Comparison of ENCODE assay signal across 17 cellular contexts in the genomic region with DNA sequence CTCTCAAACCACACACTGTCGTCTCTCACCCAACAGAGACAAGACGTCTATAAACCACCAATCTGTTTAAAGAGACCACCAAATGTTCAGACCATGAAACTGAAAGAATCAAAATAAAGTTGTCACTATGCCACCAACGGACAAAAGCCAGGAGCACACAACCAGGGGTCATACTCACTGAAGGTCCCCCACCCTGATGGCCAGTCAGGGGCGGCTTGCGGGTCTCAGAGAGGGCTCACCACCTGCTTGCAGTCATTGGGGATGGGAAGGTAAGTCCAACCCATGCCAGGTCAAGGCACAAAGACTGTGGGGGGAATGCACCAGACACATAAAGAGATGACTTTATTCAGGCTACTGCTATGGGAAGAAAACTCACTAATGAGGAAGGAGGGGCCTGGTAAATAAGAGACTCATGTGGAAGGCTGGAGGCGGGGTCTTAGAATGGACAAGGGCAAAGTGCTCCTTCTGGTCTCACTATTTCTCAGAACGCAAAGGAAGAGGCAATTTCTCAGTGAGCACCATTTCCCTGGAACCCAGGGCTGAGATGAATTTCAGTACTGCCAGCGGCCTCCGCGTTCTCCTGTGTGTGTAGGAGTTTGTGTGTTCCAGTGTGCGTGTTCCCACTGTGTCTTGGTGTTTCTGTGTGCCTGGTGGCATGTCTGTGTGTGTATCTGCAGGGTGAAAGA. TPM values are rescaled to one million over a fixed set of nuclear protein-coding genes. Genes with fewer than 3 reads are reported as not detected.
A peak's percentile ranks its signal among the peaks of the same experiment; 100 is the strongest.
DNase-seq lines count a peak whose midpoint lies in the region; ATAC-seq, FAIRE-seq and TF ChIP-seq lines count a peak whose summit lies in the region.
"Had no signal": no experiment of that assay in that cellular context is flagged by ENCODE, and none has a peak within 500 bp of the region (broad histone marks: within the 10 kb centered on the region; RNA-seq: fewer than 3 reads in every experiment).

No MANE protein-coding gene starts in this region.

- H3K4me3 ChIP-seq in HepG2 (replicated peaks in 1 of 3; ENCODE audit: insufficient read depth in 1 of 3, low read depth in 2 of 3, low read length in 3 of 3) (0 out of 6 replicates have a peak overlapping the region, but pooled peaks of 1 of the 3 experiments have one; percentile 3), right lobe of liver (no peak overlapping the region), dorsolateral prefrontal cortex (no peak overlapping the region)
- H3K4me3 ChIP-seq: GM12878, GM23338 had no signal

- no peak for TF ChIP-seq EP300 in HepG2 (IDR thresholded peaks at IDR 0.05; ENCODE audit: low read depth in 2 of 2, low read length in 2 of 2)
- TF ChIP-seq EP300 in HepG2 (CRISPR knock-in tag; IDR thresholded peaks at IDR 0.05; ENCODE audit: borderline replicate concordance): no peak

- no peaks in the 10 kb centered on the region for H4K20me1 ChIP-seq in HepG2 (ENCODE audit: insufficient read depth, low read length)

- intact Hi-C loops in HepG2 (cut with micrococcal nuclease; ENCODE audit: unreplicated experiment) (loop anchor here (10.0 kb wide), 1 partner anchor 75 kb away; the partner anchor contains the start of gene KLHL22), right lobe of liver (cut with DNase I) (loop anchor here in 1 of 2 donors (5.0 kb wide), 1 partner anchor 37 kb away; no protein-coding TSS in a partner anchor), dorsolateral prefrontal cortex (cut with DNase I) (loop anchor here (5.0 to 10.0 kb wide), 3 partner anchors 135 to 277 kb away; no protein-coding TSS in a partner anchor), sciatic nerve (cut with DNase I) (loop anchor here (5.0 to 10.0 kb wide), 3 partner anchors 37 to 155 kb away; partner anchors contain the start of gene KLHL22)

- H3K36me3 ChIP-seq in HepG2 (replicated peaks in 1 of 2; ENCODE audit: control insufficient read depth in 1 of 2, insufficient read depth in 2 of 2, low read length in 2 of 2) (no peaks in the 10 kb centered on the region), right lobe of liver (no peaks in the 10 kb centered on the region)

- TF ChIP-seq CTCF in HepG2 (CRISPR knock-in tag; IDR thresholded peaks at IDR 0.05): no peak
- no peak for TF ChIP-seq CTCF in right lobe of liver (IDR thresholded peaks at IDR 0.05)
- no peak for TF ChIP-seq CTCF in dorsolateral prefrontal cortex (IDR thresholded peaks at IDR 0.05 in 54 of 56, conservative IDR thresholded peaks at IDR 0.05 in 2 of 56; ENCODE audit: low read depth in 1 of 56, partially characterized antibody in 56 of 56)

- ATAC-seq in HepG2 (no peak), right lobe of liver (no peak), sciatic nerve (no peak)

- H3K4me2 ChIP-seq in HepG2 (ENCODE audit: low read depth, low read length): peak overlapping the region; percentile 52; the same call in 1 of the 2 replicates
- H3K4me2 ChIP-seq: GM23338 had no signal

- H3K27me3 ChIP-seq in HepG2 (ENCODE audit: control insufficient read depth in 1 of 2, insufficient read depth in 2 of 2, low read length in 2 of 2): no peaks in the 10 kb centered on the region; a peak in 2 of 5 replicates
- H3K27me3 ChIP-seq in right lobe of liver: no peaks in the 10 kb centered on the region
- no peaks in the 10 kb centered on the region for H3K27me3 ChIP-seq in dorsolateral prefrontal cortex

- CTCF ChIA-PET in HepG2 (lab: Yijun Ruan, JAX; ENCODE audit: low intra/inter-chr PET ratio, low total read pairs): interaction anchor here (1.6 kb wide), 1 partner anchor 36 kb away, joined by 5 read pairs; no protein-coding TSS in a partner anchor

- no peak overlapping the region for H2AFZ ChIP-seq in HepG2 (ENCODE audit: low read length)
- H2AFZ ChIP-seq: GM23338 had no signal

- H3K9me3 ChIP-seq in HepG2 (ENCODE audit: low read length) (no peaks in the 10 kb centered on the region), right lobe of liver (no peaks in the 10 kb centered on the region)

- BruUV-seq in HepG2 (replicated peaks; lab: Mats Ljungman, UMichigan): no TSS peak

- H3K9ac ChIP-seq in HepG2 (ENCODE audit: insufficient read depth, low read depth, low read length): no peak overlapping the region

- TF ChIP-seq POLR2A in HepG2 (IDR thresholded peaks at IDR 0.05; ENCODE audit: insufficient read depth in 1 of 2, low read depth in 2 of 2, low read length in 2 of 2) (no peak), right lobe of liver (IDR thresholded peaks at IDR 0.05) (no peak)

- TF ChIP-seq RAD21 in HepG2 (CRISPR knock-in tag; IDR thresholded peaks at IDR 0.05): no peak

- 43% methylated on average over 10 of the region's 11 CpGs for WGBS in HepG2 (ENCODE audit: low lambda C conversion rate)
- WGBS in right lobe of liver (ENCODE audit: insufficient coverage, low coverage, low lambda C conversion rate, missing lambda C conversion rate): 85% methylated on average over 8 of the region's 11 CpGs

- H3K4me1 ChIP-seq in HepG2 (ENCODE audit: insufficient read depth, low read length) (peaks cover 65% of the 10 kb centered on the region), right lobe of liver (peaks cover 0 to 19% (median 0%) of the 10 kb centered on the region in 4 donors)

- DNase-seq in HepG2 (ENCODE audit: low spot score) (no peak), right lobe of liver (no peak), dorsolateral prefrontal cortex (peak in 3 of 10 donors; percentile 13 to 44 (median 17)), sciatic nerve (ENCODE audit: low spot score) (peak; percentile 49), substantia nigra (lab: John Stamatoyannopoulos, UW) (no peak), AG20443 (ENCODE audit: low spot score) (no peak), glomerular visceral epithelial cell (ENCODE audit: extremely low spot score) (no peak)
- DNase-seq: C1 segment of cervical spinal cord, DND-41, NCI-H1092, NCI-H2107, NCI-H226 had no signal

- in situ Hi-C loops in HepG2 (cut with HindIII; ENCODE audit: extremely low pct_ligation_motif_present, low pct_unique_long_range_greater_than_20kb): loop anchor here (5.0 kb wide), 1 partner anchor 37 kb away; no protein-coding TSS in a partner anchor

- FAIRE-seq in HepG2 (lab: Jason Lieb, UNC): no peak
- FAIRE-seq: A204.1, G401.6, GM12878, GM18507 had no signal

- POLR2A ChIA-PET in HepG2 (lab: Yijun Ruan, JAX): interaction anchor here (1.0 kb wide), 1 partner anchor 20 kb away, joined by 3 read pairs; no protein-coding TSS in a partner anchor

- H3K27ac ChIP-seq in HepG2 (ENCODE audit: extremely low read length, insufficient read depth, low read length): no peak overlapping the region
- no peak overlapping the region for H3K27ac ChIP-seq in right lobe of liver
- H3K27ac ChIP-seq in dorsolateral prefrontal cortex: peak overlapping the region in 38 of 59 donors; percentile 4 to 86 (median 38)
- H3K27ac ChIP-seq in substantia nigra (ENCODE audit: low read depth, low read length, poor library complexity, severe bottlenecking): no peak overlapping the region

- H3K79me2 ChIP-seq in HepG2 (ENCODE audit: insufficient read depth, low read length): no peaks in the 10 kb centered on the region

RNA-seq across cellular contexts. Expression of gene SCARF2, which starts 17.3 kb away (rescaled TPM):
- total RNA-seq in HepG2 (2016; rRNA removed; fragmentation: Illumina TruSeq; extraction: Trizol) (1.4 and 3.3 TPM in 2 replicates), right lobe of liver (1 to 10 TPM; 1.1 to 3.4 (median 1.8) TPM), dorsolateral prefrontal cortex (1 to 10 TPM; 1.9 to 7.0 (median 4.2) TPM), sciatic nerve (30.6 TPM)
- 0.91 and 1.2 TPM in 2 replicates for total RNA-seq in HepG2 (2016; cell fraction: cytosol; rRNA removed; fragmentation: Illumina TruSeq; extraction: Trizol; ENCODE audit: low read depth)
- 1.2 and 3.8 TPM in 2 replicates for total RNA-seq in HepG2 (2016; cell fraction: insoluble cytoplasmic fraction; rRNA removed; fragmentation: Illumina TruSeq; extraction: Trizol)
- total RNA-seq in HepG2 (2016; cell fraction: membrane; rRNA removed; fragmentation: Illumina TruSeq; extraction: Trizol): 3.2 and 3.6 TPM in 2 replicates
- total RNA-seq in HepG2 (2016; cell fraction: nucleus; rRNA removed; fragmentation: Illumina TruSeq; extraction: Trizol): 3.9 and 5.7 TPM in 2 replicates
- polyA plus RNA-seq in HepG2 (2011; rRNA removed): 6.2 and 6.9 TPM in 2 replicates
- polyA plus RNA-seq in HepG2 (2011; cell fraction: cytosol; rRNA removed): 3.9 and 8.3 TPM in 2 replicates
- polyA plus RNA-seq in HepG2 (2011; cell fraction: nucleus; rRNA removed): 27.6 and 34.9 TPM in 2 replicates
- 3.1 and 5.3 TPM in 2 replicates for polyA plus RNA-seq in HepG2 (2012)
- polyA plus RNA-seq in HepG2 (2016; cell fraction: cytosol; fragmentation: Illumina TruSeq; extraction: Trizol; ENCODE audit: low read depth): 1.2 and 1.4 TPM in 2 replicates
- polyA plus RNA-seq in HepG2 (2016; cell fraction: insoluble cytoplasmic fraction; fragmentation: Illumina TruSeq; extraction: Trizol; ENCODE audit: low read depth): 1.7 and 2.6 TPM in 2 replicates
- polyA plus RNA-seq in HepG2 (2016; cell fraction: membrane; fragmentation: Illumina TruSeq; extraction: Trizol; ENCODE audit: low read depth): 2.8 and 3.9 TPM in 2 replicates
- 11.7 and 16.2 TPM in 2 replicates for polyA plus RNA-seq in HepG2 (2016; cell fraction: nucleus; fragmentation: Illumina TruSeq; extraction: Trizol; ENCODE audit: insufficient read depth, low read depth)
- polyA minus RNA-seq in HepG2 (2011; rRNA and poly(A)+ RNA removed; ENCODE audit: low replicate concordance): 0.14 and 12.4 TPM in 2 replicates
- polyA minus RNA-seq in HepG2 (2011; cell fraction: cytosol; rRNA and poly(A)+ RNA removed): 6.0 and 7.1 TPM in 2 replicates
- 3.1 and 4.7 TPM in 2 replicates for polyA minus RNA-seq in HepG2 (2011; cell fraction: nucleus; rRNA and poly(A)+ RNA removed)

RNA-seq across cellular contexts. Expression of gene ZNF74, which starts 26.3 kb away (rescaled TPM):
- total RNA-seq in HepG2 (2016; rRNA removed; fragmentation: Illumina TruSeq; extraction: Trizol): 7.4 and 9.1 TPM in 2 replicates
- 2.3 and 2.6 TPM in 2 replicates for total RNA-seq in HepG2 (2016; cell fraction: cytosol; rRNA removed; fragmentation: Illumina TruSeq; extraction: Trizol; ENCODE audit: low read depth)
- total RNA-seq in HepG2 (2016; cell fraction: insoluble cytoplasmic fraction; rRNA removed; fragmentation: Illumina TruSeq; extraction: Trizol): 7.5 and 8.7 TPM in 2 replicates
- 6.5 and 7.6 TPM in 2 replicates for total RNA-seq in HepG2 (2016; cell fraction: membrane; rRNA removed; fragmentation: Illumina TruSeq; extraction: Trizol)
- total RNA-seq in HepG2 (2016; cell fraction: nucleus; rRNA removed; fragmentation: Illumina TruSeq; extraction: Trizol): 5.6 and 6.4 TPM in 2 replicates
- 6.3 and 8.0 TPM in 2 replicates for polyA plus RNA-seq in HepG2 (2011; rRNA removed)
- polyA plus RNA-seq in HepG2 (2011; cell fraction: cytosol; rRNA removed): 6.8 and 8.8 TPM in 2 replicates
- 11.9 and 12.4 TPM in 2 replicates for polyA plus RNA-seq in HepG2 (2011; cell fraction: nucleus; rRNA removed)
- polyA plus RNA-seq in HepG2 (2012): 4.3 and 6.4 TPM in 2 replicates
- 0.99 and 1.6 TPM in 2 replicates for polyA plus RNA-seq in HepG2 (2016; cell fraction: cytosol; fragmentation: Illumina TruSeq; extraction: Trizol; ENCODE audit: low read depth)
- 7.3 and 8.1 TPM in 2 replicates for polyA plus RNA-seq in HepG2 (2016; cell fraction: insoluble cytoplasmic fraction; fragmentation: Illumina TruSeq; extraction: Trizol; ENCODE audit: low read depth)
- 3.6 and 4.5 TPM in 2 replicates for polyA plus RNA-seq in HepG2 (2016; cell fraction: membrane; fragmentation: Illumina TruSeq; extraction: Trizol; ENCODE audit: low read depth)
- 13.8 and 14.4 TPM in 2 replicates for polyA plus RNA-seq in HepG2 (2016; cell fraction: nucleus; fragmentation: Illumina TruSeq; extraction: Trizol; ENCODE audit: insufficient read depth, low read depth)
- polyA minus RNA-seq in HepG2 (2011; rRNA and poly(A)+ RNA removed; ENCODE audit: low replicate concordance): 6.5 and 20.0 TPM in 2 replicates
- 7.4 and 8.5 TPM in 2 replicates for polyA minus RNA-seq in HepG2 (2011; cell fraction: cytosol; rRNA and poly(A)+ RNA removed)
- 3.9 and 4.2 TPM in 2 replicates for polyA minus RNA-seq in HepG2 (2011; cell fraction: nucleus; rRNA and poly(A)+ RNA removed)
- 1 to 10 TPM; 3.2 to 6.6 (median 3.4) TPM for total RNA-seq in right lobe of liver
- total RNA-seq in dorsolateral prefrontal cortex: 10 to 100 TPM; 11.3 to 30.5 (median 20.4) TPM
- total RNA-seq in sciatic nerve: 10.8 TPM

Comparison
In these comparisons a context has a peak if more than half of its experiments do, and no peak if none do; other contexts are left out.
1. H3K27ac ChIP-seq: peak in dorsolateral prefrontal cortex (38 of 59); none in HepG2 (single experiment), right lobe of liver (0 of 3) and substantia nigra (single experiment).